In genomic region chr6:71338540-71339316, GRCh38 we compare ENCODE assay signal across 24 cellular contexts.
"Had no signal": no experiment of that assay in that cellular context is flagged by ENCODE, and none has a peak within 500 bp of the region (broad histone marks: within the 10 kb centered on the region; RNA-seq: fewer than 3 reads in every experiment).

No MANE protein-coding gene starts in this region.

- H3K36me3 ChIP-seq: neutrophil, pancreas, prostate gland, right lobe of liver, sigmoid colon, stomach, thoracic aorta, thyroid gland, tibial nerve, vagina had no signal

- H3K27me3 ChIP-seq: neutrophil, pancreas, right lobe of liver, sigmoid colon, stomach, thyroid gland, tibial nerve, upper lobe of left lung, vagina had no signal

- DNase-seq: naive thymus-derived CD4-positive, alpha-beta T cell; natural killer cell; occipital lobe; pancreas; right cardiac atrium; right lobe of liver; sigmoid colon; small intestine; stimulated activated CD4-positive, alpha-beta T cell treated with anti-CD3 and anti-CD28 coated beads, Interleukin-15, amount 100 ng/mL, for 24 hours; stimulated activated CD4-positive, alpha-beta T cell treated with anti-CD3 and anti-CD28 coated beads, Interleukin-2, amount 100 ng/mL, for 24 hours; stimulated activated CD4-positive, alpha-beta T cell treated with anti-CD3 and anti-CD28 coated beads, Interleukin-2, amount 100 ng/mL, for 48 hours; stimulated activated CD4-positive, alpha-beta T cell treated with anti-CD3 and anti-CD28 coated beads, Interleukin-4, amount 100 ng/mL, for 24 hours; stimulated activated naive B cell treated with anti-CD40 and anti-IgM and Interleukin-4, amounts not matched to agents 10 μg/mL and 1 μg/mL and 100 μg/mL, for 72 hours; stimulated activated naive CD4-positive, alpha-beta T cell treated with Interleukin-2 at 50 U/mL for 16 hours; stomach; thyroid gland; trophoblast cell; upper lobe of left lung had no signal

- H3K9me3 ChIP-seq: neutrophil, prostate gland, right lobe of liver, sigmoid colon, stomach, thoracic aorta, thyroid gland, tibial nerve, upper lobe of left lung, vagina had no signal

- H3K27ac ChIP-seq: neutrophil, pancreas, prostate gland, right lobe of liver, sigmoid colon, stomach, thoracic aorta, thyroid gland, tibial nerve, upper lobe of left lung, vagina had no signal

- H3K4me1 ChIP-seq: pancreas, prostate gland, right lobe of liver, thyroid gland, vagina had no signal

- H3K4me3 ChIP-seq: pancreas, prostate gland, right lobe of liver, sigmoid colon, stomach, thoracic aorta, thyroid gland, tibial nerve, upper lobe of left lung, vagina had no signal

- FAIRE-seq: pancreas, small intestine, urothelium cell line had no signal
